ENCODE assay signal across 21 cellular contexts in the genomic region with DNA sequence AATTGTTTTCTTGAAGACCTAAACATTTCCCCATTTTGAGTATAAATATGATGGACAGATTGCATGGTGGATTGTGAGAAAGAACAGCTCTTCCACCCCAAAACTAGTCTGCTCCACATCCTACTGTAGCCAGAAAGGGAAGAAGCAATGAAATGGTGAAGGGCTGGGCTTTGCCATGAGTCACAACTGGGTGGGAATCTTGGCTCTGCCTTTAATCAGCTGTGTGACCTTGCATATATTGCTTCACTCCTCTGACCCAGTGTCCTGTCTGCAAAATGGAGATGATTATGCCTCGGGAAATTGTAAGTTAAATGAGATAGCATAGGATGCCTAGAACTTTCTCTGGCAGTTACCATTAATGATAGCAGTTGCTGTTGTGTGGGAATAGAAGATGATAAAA.
A peak's percentile ranks its signal among the peaks of the same experiment; 100 is the strongest.
DNase-seq lines count a peak whose midpoint lies in the region; ATAC-seq and TF ChIP-seq lines count a peak whose summit lies in the region.
"Had no signal": no experiment of that assay in that cellular context is flagged by ENCODE, and none has a peak within 500 bp of the region (broad histone marks: within the 10 kb centered on the region; RNA-seq: fewer than 3 reads in every experiment).

No MANE protein-coding gene starts in this region.

- H3K36me3 ChIP-seq in testis (ENCODE audit: low read depth, missing control alignments) = no peaks in the 10 kb centered on the region
- H3K36me3 ChIP-seq: colonic mucosa, tibial nerve, WERI-Rb-1 had no signal

- no peaks in the 10 kb centered on the region for H3K27me3 ChIP-seq in testis
- H3K27me3 ChIP-seq: colonic mucosa, tibial nerve had no signal

- no peak for TF ChIP-seq CTCF in testis (IDR thresholded peaks at IDR 0.05)

- no peaks in the 10 kb centered on the region for H3K9me3 ChIP-seq in testis
- H3K9me3 ChIP-seq: colonic mucosa, tibial nerve had no signal

- intact Hi-C loops in testis (cut with DNase I; ENCODE audit: low total_unique reads) = no loop called here

- peak; percentile 57 for DNase-seq in AG08395 (ENCODE audit: low spot score)
- DNase-seq in HT1080 (ENCODE audit: low read depth) = peak; percentile 67
- peak; percentile 59 for DNase-seq in amniotic epithelial cell (ENCODE audit: low read depth)
- peak; percentile 26 for DNase-seq in hepatic stellate cell (ENCODE audit: low spot score)
- DNase-seq in activated CD8-positive, alpha-beta memory T cell treated with anti-CD3 and anti-CD28 coated beads, Interleukin-2, amount 50 U/mL, for 4 hours = no peak
- DNase-seq in GOT3 (lab: John Stamatoyannopoulos, UW) = no peak
- DNase-seq in testis = no peak
- DNase-seq: activated CD8-positive, alpha-beta T cell treated with anti-CD3 and anti-CD28 coated beads for 36 hours; Calu3; colonic mucosa; hypothalamus; Karpas-422; NCI-H2029; NCI-H748 treated with DMSO at 0.1 percent for 48 hours; occipital lobe; stimulated activated CD4-positive, alpha-beta T cell treated with anti-CD3 and anti-CD28 coated beads, Interleukin-4, amount 100 ng/mL, for 24 hours; WERI-Rb-1 had no signal

- ATAC-seq in GM18520 (IDR thresholded peaks at IDR 0.05; ENCODE audit: unreplicated experiment) = no peak
- ATAC-seq: activated CD8-positive, alpha-beta T cell treated with anti-CD3 and anti-CD28 coated beads for 36 hours; activated T-helper 17 cell treated with anti-CD3 and anti-CD28 coated beads, Interleukin-2, amount 50 U/mL, for 72 hours had no signal

- WGBS in testis, 2 donors = 42 to 53% methylated on average over 1 of the region's 1 CpG

- H3K4me1 ChIP-seq in testis = no peaks in the 10 kb centered on the region
- H3K4me1 ChIP-seq: colonic mucosa had no signal

- no peak for TF ChIP-seq POLR2A in testis (IDR thresholded peaks at IDR 0.05)

- H3K27ac ChIP-seq in testis = no peak overlapping the region
- H3K27ac ChIP-seq: colonic mucosa, HL-60, tibial nerve, WERI-Rb-1 had no signal

- no peak overlapping the region for H3K4me3 ChIP-seq in testis
- H3K4me3 ChIP-seq: colonic mucosa, tibial nerve had no signal

Comparison
In these comparisons a context has a peak if more than half of its experiments do, and no peak if none do; other contexts are left out.
1. DNase-seq: peak in AG08395 (single experiment), HT1080 (single experiment), amniotic epithelial cell (single experiment) and hepatic stellate cell (single experiment); none in activated CD8-positive, alpha-beta memory T cell treated with anti-CD3 and anti-CD28 coated beads, Interleukin-2, amount 50 U/mL, for 4 hours (single experiment), GOT3 (single experiment) and testis (single experiment).